In genomic region chr1:186670279-186670964, GRCh38 we compare ENCODE assay signal across 15 cellular contexts. TPM values are rescaled to one million over a fixed set of nuclear protein-coding genes. Genes with fewer than 3 reads are reported as not detected.
DNase-seq lines count a peak whose midpoint lies in the region; ATAC-seq, FAIRE-seq and TF ChIP-seq lines count a peak whose summit lies in the region.
"Had no signal": no experiment of that assay in that cellular context is flagged by ENCODE, and none has a peak within 500 bp of the region (broad histone marks: within the 10 kb centered on the region; RNA-seq: fewer than 3 reads in every experiment).

No MANE protein-coding gene starts in this region.

- ATAC-seq in A549 (peak; percentile 45 to 65; a peak in 5 of 6 replicates), IMR-90 (ENCODE audit: low read depth) (no peak), left lobe of liver (no peak)

- FAIRE-seq in A549 (lab: Jason Lieb, UNC) (no peak), endothelial cell of umbilical vein (lab: Jason Lieb, UNC) (no peak)
- FAIRE-seq: GM18507 had no signal

- TF ChIP-seq CTCF in A549 (IDR thresholded peaks at IDR 0.05) (no peak), IMR-90 (conservative IDR thresholded peaks at IDR 0.05; ENCODE audit: low read depth, low read length) (no peak), endothelial cell of umbilical vein (IDR thresholded peaks at IDR 0.05; ENCODE audit: extremely low read depth in 1 of 2, insufficient read depth in 1 of 2, low read depth in 1 of 2, low read length in 2 of 2) (no peak), adrenal gland (IDR thresholded peaks at IDR 0.05) (no peak)

- no peak overlapping the region for H2BK15ac ChIP-seq in IMR-90 (ENCODE audit: low read depth, low read length)
- no peak overlapping the region for H2BK15ac ChIP-seq in mesenchymal stem cell (ENCODE audit: low read depth, poor library complexity, severe bottlenecking)

- H3K27me3 ChIP-seq in IMR-90 (ENCODE audit: control insufficient read depth, insufficient read depth, low read length) (no peaks in the 10 kb centered on the region), endothelial cell of umbilical vein (ENCODE audit: control insufficient read depth in 2 of 2, insufficient read depth in 2 of 2, low read length in 2 of 2) (no peaks in the 10 kb centered on the region), mesenchymal stem cell (ENCODE audit: control insufficient read depth in 1 of 2, insufficient read depth in 1 of 2, low read length in 2 of 2) (no peaks in the 10 kb centered on the region), adrenal gland (no peaks in the 10 kb centered on the region)
- no peaks in the 10 kb centered on the region for H3K27me3 ChIP-seq in effector memory CD4-positive, alpha-beta T cell (replicated peaks; ENCODE audit: control insufficient read depth, insufficient read depth, low read length, poor library complexity, severe bottlenecking)
- H3K27me3 ChIP-seq: BLaER1 had no signal

- H3K27ac ChIP-seq in A549 (no peak overlapping the region), IMR-90 (ENCODE audit: insufficient read depth, low read length) (no peak overlapping the region), endothelial cell of umbilical vein (ENCODE audit: insufficient read depth, low read depth, low read length) (no peak overlapping the region), mesenchymal stem cell (ENCODE audit: low read length, poor library complexity, severe bottlenecking) (no peak overlapping the region), adrenal gland (no peak overlapping the region)
- H3K27ac ChIP-seq in effector memory CD4-positive, alpha-beta T cell (ENCODE audit: insufficient read depth, low read length, poor library complexity, severe bottlenecking), result no peak overlapping the region
- H3K27ac ChIP-seq: 22Rv1, BLaER1 had no signal

- no peak overlapping the region for H3K9ac ChIP-seq in IMR-90 (ENCODE audit: low read depth, low read length)
- no peak overlapping the region for H3K9ac ChIP-seq in endothelial cell of umbilical vein (replicated peaks; ENCODE audit: extremely low read depth, insufficient read depth, low read length)
- H3K9ac ChIP-seq in mesenchymal stem cell (ENCODE audit: low read length), result no peak overlapping the region
- H3K9ac ChIP-seq: BLaER1 had no signal

- no peak overlapping the region for H2BK20ac ChIP-seq in IMR-90 (ENCODE audit: low read depth, low read length)

- no peak overlapping the region for H3K4ac ChIP-seq in IMR-90 (ENCODE audit: low read depth, low read length)
- no peak overlapping the region for H3K4ac ChIP-seq in mesenchymal stem cell (ENCODE audit: low read depth in 1 of 2, low read length in 2 of 2)

- no peak overlapping the region for H3K18ac ChIP-seq in IMR-90 (ENCODE audit: low read depth, low read length)
- no peak overlapping the region for H3K18ac ChIP-seq in mesenchymal stem cell (ENCODE audit: low read depth in 1 of 2, low read length in 2 of 2)

- no peak for TF ChIP-seq RAD21 in A549 (conservative IDR thresholded peaks at IDR 0.05 in 1 of 2, IDR thresholded peaks at IDR 0.05 in 1 of 2)
- TF ChIP-seq RAD21 in IMR-90 (IDR thresholded peaks at IDR 0.05; ENCODE audit: low read length), result no peak

- no peaks in the 10 kb centered on the region; the same call in 2 of the 3 replicates for H3K4me1 ChIP-seq in A549
- H3K4me1 ChIP-seq in IMR-90 (ENCODE audit: control insufficient read depth, insufficient read depth, low read length), result no peaks in the 10 kb centered on the region
- H3K4me1 ChIP-seq in endothelial cell of umbilical vein (ENCODE audit: control insufficient read depth, extremely low read depth, insufficient read depth, low read length), result no peaks in the 10 kb centered on the region
- H3K4me1 ChIP-seq in mesenchymal stem cell (ENCODE audit: control insufficient read depth, insufficient read depth, low read depth, low read length), result no peaks in the 10 kb centered on the region
- H3K4me1 ChIP-seq in adrenal gland (replicated peaks in 1 of 2), result no peaks in the 10 kb centered on the region
- H3K4me1 ChIP-seq in effector memory CD4-positive, alpha-beta T cell (ENCODE audit: control insufficient read depth, insufficient read depth, low read length, poor library complexity, severe bottlenecking), result no peaks in the 10 kb centered on the region
- H3K4me1 ChIP-seq: BLaER1 had no signal

- H2BK120ac ChIP-seq in IMR-90 (ENCODE audit: low read depth, low read length) (no peak overlapping the region), mesenchymal stem cell (ENCODE audit: low read depth, low read length) (no peak overlapping the region)

- dilution Hi-C loops in IMR-90 (cut with HindIII; ENCODE audit: low sequenced_read_pairs, unreplicated experiment), result no loop called here
- dilution Hi-C loops in endothelial cell of umbilical vein (cut with MboI; ENCODE audit: extremely low pct_ligation_motif_present, low sequenced_read_pairs), result no loop called here

- WGBS in A549 (ENCODE audit: missing lambda C conversion rate), result 33% methylated on average over 2 of the region's 2 CpGs
- 50% methylated on average over 1 of the region's 2 CpGs; no CpG with 5 or more reads in 1 of the 2 experiments for WGBS in IMR-90 (ENCODE audit: extremely low coverage in 2 of 2, insufficient read length in 1 of 2), 2 experiments
- 59% methylated on average over 1 of the region's 2 CpGs for WGBS in mesenchymal stem cell
- WGBS in adrenal gland, 4 donors, result 51 to 57% (median 55%) methylated on average over 2 of the region's 2 CpGs

- CTCF ChIA-PET in A549 (lab: Yijun Ruan, JAX) (interaction anchor here (0.8 to 1.5 kb wide), 5 partner anchors 9 to 188 kb away, joined by 3 to 7 read pairs (median 3); partner anchors contain the start of gene PTGS2), IMR-90 (lab: Yijun Ruan, JAX) (no interaction called here), endothelial cell of umbilical vein (lab: Charles Lee) (interaction anchor here (1.0 to 1.6 kb wide), 2 partner anchors 10 to 35 kb away, joined by 3 to 13 read pairs; partner anchors contain the start of gene PTGS2)

- intact Hi-C loops in IMR-90 (cut with micrococcal nuclease), result no loop called here
- intact Hi-C loops in endothelial cell of umbilical vein (cut with micrococcal nuclease), result no loop called here
- intact Hi-C loops in adrenal gland (cut with DNase I), result no loop called here

- no TSS peak for BruUV-seq in IMR-90 (replicated peaks; lab: Mats Ljungman, UMichigan)
- no TSS peak for BruUV-seq in endothelial cell of umbilical vein (replicated peaks; lab: Mats Ljungman, UMichigan)

- no peak for DNase-seq in A549 (ENCODE audit: low read depth in 1 of 2, low spot score in 1 of 2)
- no peak for DNase-seq in IMR-90
- peak; percentile 42 for DNase-seq in endothelial cell of umbilical vein (ENCODE audit: low read depth, low spot score)
- peak; percentile 33 for DNase-seq in mesenchymal stem cell
- DNase-seq in adrenal gland, result no peak
- no peak for DNase-seq in erythroblast (lab: John Stamatoyannopoulos, UW)
- DNase-seq in effector memory CD4-positive, alpha-beta T cell, result no peak
- DNase-seq in left lobe of liver (ENCODE audit: low spot score), result no peak
- DNase-seq: AML-193; CD8-positive, alpha-beta memory T cell; DMS53; HCEC 1CT had no signal

- H3K4me3 ChIP-seq in A549 (no peak overlapping the region), IMR-90 (ENCODE audit: insufficient read depth, low read depth, low read length) (no peak overlapping the region), endothelial cell of umbilical vein (replicated peaks in 1 of 3; ENCODE audit: insufficient read depth in 1 of 3, low read depth in 1 of 3, low read length in 3 of 3) (no peak overlapping the region), mesenchymal stem cell (ENCODE audit: insufficient read depth in 1 of 2, low read depth in 1 of 2, low read length in 2 of 2) (no peak overlapping the region), adrenal gland (no peak overlapping the region)
- H3K4me3 ChIP-seq in effector memory CD4-positive, alpha-beta T cell (ENCODE audit: insufficient read depth, low read depth, low read length, poor library complexity, severe bottlenecking), result no peak overlapping the region
- H3K4me3 ChIP-seq: BLaER1 had no signal

- no peak overlapping the region for H3K56ac ChIP-seq in IMR-90 (ENCODE audit: extremely low read depth, insufficient read depth, low read length)

- H4K91ac ChIP-seq in IMR-90 (ENCODE audit: insufficient read depth, low read depth, low read length) (no peak overlapping the region), mesenchymal stem cell (ENCODE audit: low read length) (no peak overlapping the region)

- H4K20me1 ChIP-seq in IMR-90 (ENCODE audit: insufficient read depth, low read length) (no peaks in the 10 kb centered on the region), endothelial cell of umbilical vein (replicated peaks; ENCODE audit: control insufficient read depth, extremely low read depth, insufficient read depth, low read length) (no peaks in the 10 kb centered on the region)
- H4K20me1 ChIP-seq: BLaER1 had no signal

- no peak overlapping the region for H4K8ac ChIP-seq in IMR-90 (ENCODE audit: low read depth in 2 of 2, low read length in 2 of 2)
- H4K8ac ChIP-seq in mesenchymal stem cell (ENCODE audit: low read length), result no peak overlapping the region

- H2BK5ac ChIP-seq in IMR-90 (ENCODE audit: low read depth, low read length, poor library complexity, severe bottlenecking), result no peak overlapping the region
- no peak overlapping the region for H2BK5ac ChIP-seq in mesenchymal stem cell (ENCODE audit: low read depth, low read length, poor library complexity, severe bottlenecking)

- H3K79me1 ChIP-seq in IMR-90 (ENCODE audit: low read depth in 1 of 2, low read length in 2 of 2), result no peaks in the 10 kb centered on the region
- no peaks in the 10 kb centered on the region for H3K79me1 ChIP-seq in mesenchymal stem cell (replicated peaks; ENCODE audit: low read length, poor library complexity, severe bottlenecking)

- H4K5ac ChIP-seq in IMR-90 (ENCODE audit: low read depth, low read length), result no peak overlapping the region

- peaks cover 4% of the 10 kb centered on the region for H3K36me3 ChIP-seq in IMR-90 (ENCODE audit: control insufficient read depth, insufficient read depth, low read length)
- H3K36me3 ChIP-seq in endothelial cell of umbilical vein (ENCODE audit: control insufficient read depth in 2 of 2, extremely low read depth in 1 of 2, insufficient read depth in 2 of 2, low read length in 2 of 2), result peaks cover 3 to 16% of the 10 kb centered on the region in 2 experiments
- peaks cover 7 to 31% of the 10 kb centered on the region in 2 experiments for H3K36me3 ChIP-seq in mesenchymal stem cell (ENCODE audit: control insufficient read depth in 1 of 2, insufficient read depth in 2 of 2, low read depth in 1 of 2, low read length in 2 of 2)
- peaks cover 0 to 4% of the 10 kb centered on the region in 2 donors for H3K36me3 ChIP-seq in adrenal gland (replicated peaks in 1 of 2)
- no peaks in the 10 kb centered on the region for H3K36me3 ChIP-seq in effector memory CD4-positive, alpha-beta T cell (ENCODE audit: control insufficient read depth, insufficient read depth, low read length)
- H3K36me3 ChIP-seq: BLaER1 had no signal

- no peak overlapping the region for H2AK9ac ChIP-seq in IMR-90 (replicated peaks; ENCODE audit: low read depth, low read length, poor library complexity)

- POLR2A ChIA-PET in A549 (lab: Yijun Ruan, JAX) (no interaction called here), IMR-90 (lab: Charles Lee; ENCODE audit: unreplicated experiment) (interaction anchor here (0.6 kb wide), 1 partner anchor 135 kb away, joined by 4 read pairs; no protein-coding TSS in a partner anchor), endothelial cell of umbilical vein (lab: Charles Lee) (interaction anchor here (1.1 kb wide), 1 partner anchor 10 kb away, joined by 5 read pairs; the partner anchor contains the start of gene PTGS2)

- TF ChIP-seq POLR2A in A549 (IDR thresholded peaks at IDR 0.05; ENCODE audit: low read length) (no peak), IMR-90 (IDR thresholded peaks at IDR 0.05; ENCODE audit: low read depth, low read length) (peak; percentile 11; the same call in 1 of the 2 replicates), endothelial cell of umbilical vein (IDR thresholded peaks at IDR 0.05; ENCODE audit: low read depth, low read length) (no peak), adrenal gland (IDR thresholded peaks at IDR 0.05) (no peak), erythroblast (IDR thresholded peaks at IDR 0.05; ENCODE audit: low read length) (no peak)

- no peak overlapping the region for H2AK5ac ChIP-seq in IMR-90 (ENCODE audit: low read depth, low read length)
- no peak overlapping the region for H2AK5ac ChIP-seq in mesenchymal stem cell (ENCODE audit: low read length, severe bottlenecking)

- H3K4me2 ChIP-seq in A549 (no peak overlapping the region), IMR-90 (ENCODE audit: low read depth, low read length) (no peak overlapping the region), endothelial cell of umbilical vein (ENCODE audit: insufficient read depth, low read length) (no peak overlapping the region), mesenchymal stem cell (ENCODE audit: low read length, poor library complexity, severe bottlenecking) (no peak overlapping the region)
- H3K4me2 ChIP-seq: BLaER1 had no signal

- H3K9me1 ChIP-seq in IMR-90 (ENCODE audit: insufficient read depth, low read length) (no peaks in the 10 kb centered on the region), endothelial cell of umbilical vein (replicated peaks; ENCODE audit: control insufficient read depth, extremely low read depth, insufficient read depth, low read length) (no peaks in the 10 kb centered on the region)

- H3K23ac ChIP-seq in IMR-90 (ENCODE audit: low read depth, low read length) (no peak overlapping the region), mesenchymal stem cell (ENCODE audit: low read length in 2 of 2) (no peak overlapping the region)

- in situ Hi-C loops in IMR-90 (cut with MboI; ENCODE audit: low sequenced_read_pairs), result no loop called here

- no peak for TF ChIP-seq EP300 in A549 (IDR thresholded peaks at IDR 0.05)

- H3K9me3 ChIP-seq in A549, result no peaks in the 10 kb centered on the region
- H3K9me3 ChIP-seq in IMR-90 (ENCODE audit: control insufficient read depth, insufficient read depth, low read length), result no peaks in the 10 kb centered on the region
- no peaks in the 10 kb centered on the region for H3K9me3 ChIP-seq in endothelial cell of umbilical vein (replicated peaks; ENCODE audit: control insufficient read depth, insufficient read depth, low read length)
- H3K9me3 ChIP-seq in mesenchymal stem cell (ENCODE audit: control insufficient read depth, low read length), result no peaks in the 10 kb centered on the region
- no peaks in the 10 kb centered on the region for H3K9me3 ChIP-seq in adrenal gland (replicated peaks in 1 of 3)
- H3K9me3 ChIP-seq in effector memory CD4-positive, alpha-beta T cell (ENCODE audit: control insufficient read depth, low read length), result no peaks in the 10 kb centered on the region
- H3K9me3 ChIP-seq: BLaER1 had no signal

- no peak overlapping the region for H3K14ac ChIP-seq in IMR-90 (replicated peaks; ENCODE audit: low read depth, low read length)
- H3K14ac ChIP-seq in mesenchymal stem cell (ENCODE audit: low read length in 2 of 2), result no peak overlapping the region

- no peak overlapping the region for H2BK12ac ChIP-seq in mesenchymal stem cell (ENCODE audit: low read length in 2 of 2)

- no peaks in the 10 kb centered on the region for H3K79me2 ChIP-seq in endothelial cell of umbilical vein (ENCODE audit: control insufficient read depth, insufficient read depth, low read length)

- H2AFZ ChIP-seq in IMR-90 (replicated peaks; ENCODE audit: low read length, poor library complexity) (no peak overlapping the region), endothelial cell of umbilical vein (ENCODE audit: low read depth, low read length) (no peak overlapping the region), mesenchymal stem cell (ENCODE audit: low read depth, low read length) (no peak overlapping the region)

RNA-seq across cellular contexts. Expression of gene PTGS2, which starts 9.8 kb away (rescaled TPM):
- 127 and 140 TPM in 2 replicates for polyA plus RNA-seq in A549 (2011; rRNA removed)
- 12.1 and 13.0 TPM in 2 replicates for polyA plus RNA-seq in A549 (2012; cell fraction: cytosol; rRNA removed)
- polyA plus RNA-seq in A549 (2012; cell fraction: nucleus; rRNA removed), result 33.8 and 37.1 TPM in 2 replicates
- 6.9 to 12.3 TPM (median 8.2 TPM) in 3 replicates for polyA plus RNA-seq in A549 (2017; fragmentation: RNase III; extraction: RNeasy Plus Mini Kit Qiagen cat#74134 plus additional on column Dnase treatment)
- polyA minus RNA-seq in A549 (2011; rRNA and poly(A)+ RNA removed), result 109 and 110 TPM in 2 replicates
- 4.8 and 6.9 TPM in 2 replicates for total RNA-seq in IMR-90 (2012; rRNA removed)
- 3.4 and 6.3 TPM in 2 replicates for polyA plus RNA-seq in IMR-90 (2012; rRNA removed)
- 3.8 and 13.3 TPM in 2 replicates for polyA plus RNA-seq in IMR-90 (2012; cell fraction: cytosol; rRNA removed)
- polyA plus RNA-seq in IMR-90 (2012; cell fraction: nucleus; rRNA removed; ENCODE audit: low replicate concordance), result 24.8 and 38.9 TPM in 2 replicates
- total RNA-seq in endothelial cell of umbilical vein, result 21.6 and 24.1 TPM in 2 replicates
- 57.7 and 84.6 TPM in 2 replicates for polyA plus RNA-seq in endothelial cell of umbilical vein
- polyA plus RNA-seq in endothelial cell of umbilical vein (2011; cell fraction: cytosol; rRNA removed), result 24.6 and 35.3 TPM in 2 replicates
- 188 and 191 TPM in 2 replicates for polyA plus RNA-seq in endothelial cell of umbilical vein (2011; cell fraction: nucleus; rRNA removed)
- 50.8 and 80.0 TPM in 2 replicates for polyA plus RNA-seq in endothelial cell of umbilical vein (2012)
- polyA minus RNA-seq in endothelial cell of umbilical vein, result 123 and 125 TPM in 2 replicates
- 57.8 TPM for polyA minus RNA-seq in endothelial cell of umbilical vein (2011; cell fraction: cytosol; rRNA and poly(A)+ RNA removed)
- 190 and 242 TPM in 2 replicates for polyA minus RNA-seq in endothelial cell of umbilical vein (2011; cell fraction: nucleus; rRNA and poly(A)+ RNA removed)
- polyA plus RNA-seq in mesenchymal stem cell (2013, experiment 1 of 2), result 31.6 TPM
- polyA plus RNA-seq in mesenchymal stem cell (2013, experiment 2 of 2), result 31.1 TPM
- total RNA-seq in adrenal gland, result 10 to 100 TPM in 2 of 8 donors, 1 to 10 TPM in 6; 1.5 to 21.5 (median 3.1) TPM
- 10 to 100 TPM in 1 of 3 donors, 1 to 10 TPM in 1, under 1 TPM in 1; 0.77 to 13.6 (median 1.1) TPM for polyA plus RNA-seq in adrenal gland
- 0.48 TPM for total RNA-seq in left lobe of liver
- polyA plus RNA-seq: CD8-positive, alpha-beta memory T cell had no signal

Comparison
In these comparisons a context has a peak if more than half of its experiments do, and no peak if none do; other contexts are left out.
1. ATAC-seq: peak in A549 (2 of 2); none in IMR-90 (single experiment) and left lobe of liver (single experiment).
2. DNase-seq: peak in endothelial cell of umbilical vein (single experiment) and mesenchymal stem cell (single experiment); none in A549 (0 of 2), IMR-90 (single experiment), adrenal gland (0 of 7), erythroblast (0 of 2), effector memory CD4-positive, alpha-beta T cell (0 of 3) and left lobe of liver (single experiment).